Comparison of ENCODE assay signal across 1 cellular context in genomic region chr2:9336534-9337354, GRCh38.
TF ChIP-seq lines count a peak whose summit lies in the region.

No MANE protein-coding gene starts in this region.

TF ChIP-seq in HepG2, 621 proteins besides CTCF, POLR2A, EP300 and RAD21 (continued from another document and continues in another):
- TF ChIP-seq, protein P1, sequence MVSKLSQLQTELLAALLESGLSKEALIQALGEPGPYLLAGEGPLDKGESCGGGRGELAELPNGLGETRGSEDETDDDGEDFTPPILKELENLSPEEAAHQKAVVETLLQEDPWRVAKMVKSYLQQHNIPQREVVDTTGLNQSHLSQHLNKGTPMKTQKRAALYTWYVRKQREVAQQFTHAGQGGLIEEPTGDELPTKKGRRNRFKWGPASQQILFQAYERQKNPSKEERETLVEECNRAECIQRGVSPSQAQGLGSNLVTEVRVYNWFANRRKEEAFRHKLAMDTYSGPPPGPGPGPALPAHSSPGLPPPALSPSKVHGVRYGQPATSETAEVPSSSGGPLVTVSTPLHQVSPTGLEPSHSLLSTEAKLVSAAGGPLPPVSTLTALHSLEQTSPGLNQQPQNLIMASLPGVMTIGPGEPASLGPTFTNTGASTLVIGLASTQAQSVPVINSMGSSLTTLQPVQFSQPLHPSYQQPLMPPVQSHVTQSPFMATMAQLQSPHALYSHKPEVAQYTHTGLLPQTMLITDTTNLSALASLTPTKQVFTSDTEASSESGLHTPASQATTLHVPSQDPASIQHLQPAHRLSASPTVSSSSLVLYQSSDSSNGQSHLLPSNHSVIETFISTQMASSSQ (IDR thresholded peaks at IDR 0.05; ENCODE audit: low read depth), result no peak; the same call in 1 of the 2 replicates
- TF ChIP-seq, protein P1 (CRISPR knock-in tag; IDR thresholded peaks at IDR 0.05; ENCODE audit: borderline replicate concordance), result peak; percentile 59; the same call in 1 of the 2 replicates
- TF ChIP-seq HNRNPK (IDR thresholded peaks at IDR 0.05; ENCODE audit: low read depth, low read length, poor library complexity, severe bottlenecking) (no peak), AHR (CRISPR knock-in tag; IDR thresholded peaks at IDR 0.05) (no peak), PCBP2 (optimal IDR thresholded peaks at IDR 0.05; ENCODE audit: low read depth, low read length, poor library complexity, severe bottlenecking) (no peak), ZNF782 (CRISPR knock-in tag; IDR thresholded peaks at IDR 0.05; ENCODE audit: borderline replicate concordance) (peak; percentile 74; the same call in 1 of the 2 replicates), CENPX (CRISPR knock-in tag; IDR thresholded peaks at IDR 0.05) (no peak), DNMT3B (CRISPR knock-in tag; conservative IDR thresholded peaks at IDR 0.05) (peak; percentile 34; the same call in 1 of the 2 replicates), PHF21A (CRISPR knock-in tag; IDR thresholded peaks at IDR 0.05) (peak; percentile 95; the same call in 1 of the 2 replicates), ZNF674 (CRISPR knock-in tag; IDR thresholded peaks at IDR 0.05; ENCODE audit: low read depth) (no peak), FLYWCH1 (CRISPR knock-in tag; IDR thresholded peaks at IDR 0.05) (no peak), CBX2 (IDR thresholded peaks at IDR 0.05; ENCODE audit: low read depth, low read length) (no peak), CBX2 (CRISPR knock-in tag; IDR thresholded peaks at IDR 0.05; ENCODE audit: low read depth) (no peak), ZNF33B (CRISPR knock-in tag; IDR thresholded peaks at IDR 0.05) (peak; percentile 72; the same call in 1 of the 2 replicates), POLR2G (IDR thresholded peaks at IDR 0.05; ENCODE audit: low read depth, low read length) (peak; percentile 92), PRDM4 (CRISPR knock-in tag; IDR thresholded peaks at IDR 0.05; ENCODE audit: borderline replicate concordance) (no peak), TEAD3 (CRISPR knock-in tag; optimal IDR thresholded peaks at IDR 0.05; ENCODE audit: borderline replicate concordance) (peak; percentile 68), HDAC2 (CRISPR knock-in tag; IDR thresholded peaks at IDR 0.05) (peak; percentile 65), MIER3 (CRISPR knock-in tag; IDR thresholded peaks at IDR 0.05; ENCODE audit: borderline replicate concordance) (no peak), ARNT2 (CRISPR knock-in tag; IDR thresholded peaks at IDR 0.05; ENCODE audit: low read depth) (peak; percentile 43; the same call in 1 of the 2 replicates), CC2D1A (CRISPR knock-in tag; IDR thresholded peaks at IDR 0.05) (no peak), ZNF362 (CRISPR knock-in tag; IDR thresholded peaks at IDR 0.05; ENCODE audit: borderline replicate concordance) (peak; percentile 52; the same call in 1 of the 2 replicates), KDM4B (CRISPR knock-in tag; IDR thresholded peaks at IDR 0.05) (0 out of 2 replicates have a peak, but pooled peaks have one; percentile 32), JUN (CRISPR knock-in tag; IDR thresholded peaks at IDR 0.05) (peak; percentile 55), ZNF841 (CRISPR knock-in tag; IDR thresholded peaks at IDR 0.05; ENCODE audit: borderline replicate concordance) (no peak), ZBTB38 (CRISPR knock-in tag; IDR thresholded peaks at IDR 0.05) (no peak), SP1 (IDR thresholded peaks at IDR 0.05) (no peak), SP1 (CRISPR knock-in tag; IDR thresholded peaks at IDR 0.05) (no peak; the same call in 1 of the 2 replicates), U2AF2 (IDR thresholded peaks at IDR 0.05; ENCODE audit: low read depth, low read length) (no peak), THAP11 (CRISPR knock-in tag; IDR thresholded peaks at IDR 0.05) (no peak), ZNF713 (CRISPR knock-in tag; IDR thresholded peaks at IDR 0.05) (no peak), REXO4 (CRISPR knock-in tag; IDR thresholded peaks at IDR 0.05; ENCODE audit: borderline replicate concordance) (no peak), FOXC1 (CRISPR knock-in tag; IDR thresholded peaks at IDR 0.05; ENCODE audit: borderline replicate concordance) (peak; percentile 85), HDAC6 (IDR thresholded peaks at IDR 0.05; ENCODE audit: low read depth, low read length) (no peak), ZFP41 (CRISPR knock-in tag; IDR thresholded peaks at IDR 0.05; ENCODE audit: borderline replicate concordance) (no peak)
- TF ChIP-seq, protein P2, sequence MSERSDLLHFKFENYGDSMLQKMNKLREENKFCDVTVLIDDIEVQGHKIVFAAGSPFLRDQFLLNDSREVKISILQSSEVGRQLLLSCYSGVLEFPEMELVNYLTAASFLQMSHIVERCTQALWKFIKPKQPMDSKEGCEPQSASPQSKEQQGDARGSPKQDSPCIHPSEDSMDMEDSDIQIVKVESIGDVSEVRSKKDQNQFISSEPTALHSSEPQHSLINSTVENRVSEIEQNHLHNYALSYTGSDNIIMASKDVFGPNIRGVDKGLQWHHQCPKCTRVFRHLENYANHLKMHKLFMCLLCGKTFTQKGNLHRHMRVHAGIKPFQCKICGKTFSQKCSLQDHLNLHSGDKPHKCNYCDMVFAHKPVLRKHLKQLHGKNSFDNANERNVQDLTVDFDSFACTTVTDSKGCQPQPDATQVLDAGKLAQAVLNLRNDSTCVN (CRISPR knock-in tag; IDR thresholded peaks at IDR 0.05; ENCODE audit: borderline replicate concordance), result no peak
- TF ChIP-seq, protein P3, sequence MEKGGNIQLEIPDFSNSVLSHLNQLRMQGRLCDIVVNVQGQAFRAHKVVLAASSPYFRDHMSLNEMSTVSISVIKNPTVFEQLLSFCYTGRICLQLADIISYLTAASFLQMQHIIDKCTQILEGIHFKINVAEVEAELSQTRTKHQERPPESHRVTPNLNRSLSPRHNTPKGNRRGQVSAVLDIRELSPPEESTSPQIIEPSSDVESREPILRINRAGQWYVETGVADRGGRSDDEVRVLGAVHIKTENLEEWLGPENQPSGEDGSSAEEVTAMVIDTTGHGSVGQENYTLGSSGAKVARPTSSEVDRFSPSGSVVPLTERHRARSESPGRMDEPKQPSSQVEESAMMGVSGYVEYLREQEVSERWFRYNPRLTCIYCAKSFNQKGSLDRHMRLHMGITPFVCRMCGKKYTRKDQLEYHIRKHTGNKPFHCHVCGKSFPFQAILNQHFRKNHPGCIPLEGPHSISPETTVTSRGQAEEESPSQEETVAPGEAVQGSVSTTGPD (CRISPR knock-in tag; IDR thresholded peaks at IDR 0.05), result peak; percentile 88; the same call in 1 of the 2 replicates
- TF ChIP-seq, protein P4, sequence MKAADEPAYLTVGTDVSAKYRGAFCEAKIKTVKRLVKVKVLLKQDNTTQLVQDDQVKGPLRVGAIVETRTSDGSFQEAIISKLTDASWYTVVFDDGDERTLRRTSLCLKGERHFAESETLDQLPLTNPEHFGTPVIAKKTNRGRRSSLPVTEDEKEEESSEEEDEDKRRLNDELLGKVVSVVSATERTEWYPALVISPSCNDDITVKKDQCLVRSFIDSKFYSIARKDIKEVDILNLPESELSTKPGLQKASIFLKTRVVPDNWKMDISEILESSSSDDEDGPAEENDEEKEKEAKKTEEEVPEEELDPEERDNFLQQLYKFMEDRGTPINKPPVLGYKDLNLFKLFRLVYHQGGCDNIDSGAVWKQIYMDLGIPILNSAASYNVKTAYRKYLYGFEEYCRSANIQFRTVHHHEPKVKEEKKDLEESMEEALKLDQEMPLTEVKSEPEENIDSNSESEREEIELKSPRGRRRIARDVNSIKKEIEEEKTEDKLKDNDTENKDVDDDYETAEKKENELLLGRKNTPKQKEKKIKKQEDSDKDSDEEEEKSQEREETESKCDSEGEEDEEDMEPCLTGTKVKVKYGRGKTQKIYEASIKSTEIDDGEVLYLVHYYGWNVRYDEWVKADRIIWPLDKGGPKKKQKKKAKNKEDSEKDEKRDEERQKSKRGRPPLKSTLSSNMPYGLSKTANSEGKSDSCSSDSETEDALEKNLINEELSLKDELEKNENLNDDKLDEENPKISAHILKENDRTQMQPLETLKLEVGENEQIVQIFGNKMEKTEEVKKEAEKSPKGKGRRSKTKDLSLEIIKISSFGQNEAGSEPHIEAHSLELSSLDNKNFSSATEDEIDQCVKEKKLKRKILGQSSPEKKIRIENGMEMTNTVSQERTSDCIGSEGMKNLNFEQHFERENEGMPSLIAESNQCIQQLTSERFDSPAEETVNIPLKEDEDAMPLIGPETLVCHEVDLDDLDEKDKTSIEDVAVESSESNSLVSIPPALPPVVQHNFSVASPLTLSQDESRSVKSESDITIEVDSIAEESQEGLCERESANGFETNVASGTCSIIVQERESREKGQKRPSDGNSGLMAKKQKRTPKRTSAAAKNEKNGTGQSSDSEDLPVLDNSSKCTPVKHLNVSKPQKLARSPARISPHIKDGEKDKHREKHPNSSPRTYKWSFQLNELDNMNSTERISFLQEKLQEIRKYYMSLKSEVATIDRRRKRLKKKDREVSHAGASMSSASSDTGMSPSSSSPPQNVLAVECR (CRISPR knock-in tag; IDR thresholded peaks at IDR 0.05; ENCODE audit: borderline replicate concordance), result no peak; the same call in 1 of the 2 replicates
- TF ChIP-seq, protein P5, sequence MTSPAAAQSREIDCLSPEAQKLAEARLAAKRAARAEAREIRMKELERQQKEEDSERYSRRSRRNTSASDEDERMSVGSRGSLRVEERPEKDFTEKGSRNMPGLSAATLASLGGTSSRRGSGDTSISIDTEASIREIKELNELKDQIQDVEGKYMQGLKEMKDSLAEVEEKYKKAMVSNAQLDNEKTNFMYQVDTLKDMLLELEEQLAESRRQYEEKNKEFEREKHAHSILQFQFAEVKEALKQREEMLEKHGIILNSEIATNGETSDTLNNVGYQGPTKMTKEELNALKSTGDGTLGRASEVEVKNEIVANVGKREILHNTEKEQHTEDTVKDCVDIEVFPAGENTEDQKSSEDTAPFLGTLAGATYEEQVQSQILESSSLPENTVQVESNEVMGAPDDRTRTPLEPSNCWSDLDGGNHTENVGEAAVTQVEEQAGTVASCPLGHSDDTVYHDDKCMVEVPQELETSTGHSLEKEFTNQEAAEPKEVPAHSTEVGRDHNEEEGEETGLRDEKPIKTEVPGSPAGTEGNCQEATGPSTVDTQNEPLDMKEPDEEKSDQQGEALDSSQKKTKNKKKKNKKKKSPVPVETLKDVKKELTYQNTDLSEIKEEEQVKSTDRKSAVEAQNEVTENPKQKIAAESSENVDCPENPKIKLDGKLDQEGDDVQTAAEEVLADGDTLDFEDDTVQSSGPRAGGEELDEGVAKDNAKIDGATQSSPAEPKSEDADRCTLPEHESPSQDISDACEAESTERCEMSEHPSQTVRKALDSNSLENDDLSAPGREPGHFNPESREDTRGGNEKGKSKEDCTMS (CRISPR knock-in tag; conservative IDR thresholded peaks at IDR 0.05), result no peak
- TF ChIP-seq, protein P6, sequence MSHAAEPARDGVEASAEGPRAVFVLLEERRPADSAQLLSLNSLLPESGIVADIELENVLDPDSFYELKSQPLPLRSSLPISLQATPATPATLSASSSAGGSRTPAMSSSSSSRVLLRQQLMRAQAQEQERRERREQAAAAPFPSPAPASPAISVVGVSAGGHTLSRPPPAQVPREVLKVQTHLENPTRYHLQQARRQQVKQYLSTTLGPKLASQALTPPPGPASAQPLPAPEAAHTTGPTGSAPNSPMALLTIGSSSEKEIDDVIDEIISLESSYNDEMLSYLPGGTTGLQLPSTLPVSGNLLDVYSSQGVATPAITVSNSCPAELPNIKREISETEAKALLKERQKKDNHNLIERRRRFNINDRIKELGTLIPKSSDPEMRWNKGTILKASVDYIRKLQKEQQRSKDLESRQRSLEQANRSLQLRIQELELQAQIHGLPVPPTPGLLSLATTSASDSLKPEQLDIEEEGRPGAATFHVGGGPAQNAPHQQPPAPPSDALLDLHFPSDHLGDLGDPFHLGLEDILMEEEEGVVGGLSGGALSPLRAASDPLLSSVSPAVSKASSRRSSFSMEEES (CRISPR knock-in tag; IDR thresholded peaks at IDR 0.05), result no peak; the same call in 1 of the 2 replicates
- TF ChIP-seq, protein P7, sequence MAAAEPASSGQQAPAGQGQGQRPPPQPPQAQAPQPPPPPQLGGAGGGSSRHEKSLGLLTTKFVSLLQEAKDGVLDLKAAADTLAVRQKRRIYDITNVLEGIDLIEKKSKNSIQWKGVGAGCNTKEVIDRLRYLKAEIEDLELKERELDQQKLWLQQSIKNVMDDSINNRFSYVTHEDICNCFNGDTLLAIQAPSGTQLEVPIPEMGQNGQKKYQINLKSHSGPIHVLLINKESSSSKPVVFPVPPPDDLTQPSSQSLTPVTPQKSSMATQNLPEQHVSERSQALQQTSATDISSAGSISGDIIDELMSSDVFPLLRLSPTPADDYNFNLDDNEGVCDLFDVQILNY (CRISPR knock-in tag; conservative IDR thresholded peaks at IDR 0.05), result no peak
